In the genomic region with DNA sequence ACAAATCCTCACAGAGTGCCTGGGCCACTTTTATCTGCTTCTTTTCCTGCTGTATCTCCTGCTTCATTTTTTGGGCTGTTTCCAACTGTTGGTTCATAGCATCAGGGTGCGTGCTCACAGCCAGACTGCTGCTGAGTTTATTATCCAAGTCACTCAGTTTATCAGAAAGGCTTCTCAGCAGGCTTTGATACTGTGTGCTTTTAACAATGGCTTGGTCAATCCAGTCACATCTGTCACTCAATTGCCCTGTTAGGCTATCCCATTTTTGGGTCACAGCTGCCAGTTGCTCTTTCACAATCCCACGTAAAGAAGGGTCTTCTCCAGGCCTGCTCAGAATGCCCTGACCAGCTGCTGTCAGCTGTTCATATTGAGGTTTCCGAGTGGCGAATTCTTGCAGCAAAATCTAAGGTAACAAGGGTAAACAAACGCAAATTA, we compare ENCODE assay signal across 1 cellular context.
A peak's percentile ranks its signal among the peaks of the same experiment; 100 is the strongest.
TF ChIP-seq lines count a peak whose summit lies in the region.

No MANE protein-coding gene starts in this region.

TF ChIP-seq in HEK293, 187 proteins besides CTCF, POLR2A, EP300 and RAD21 (continued from another document and continues in another):
- TF ChIP-seq, protein P1, sequence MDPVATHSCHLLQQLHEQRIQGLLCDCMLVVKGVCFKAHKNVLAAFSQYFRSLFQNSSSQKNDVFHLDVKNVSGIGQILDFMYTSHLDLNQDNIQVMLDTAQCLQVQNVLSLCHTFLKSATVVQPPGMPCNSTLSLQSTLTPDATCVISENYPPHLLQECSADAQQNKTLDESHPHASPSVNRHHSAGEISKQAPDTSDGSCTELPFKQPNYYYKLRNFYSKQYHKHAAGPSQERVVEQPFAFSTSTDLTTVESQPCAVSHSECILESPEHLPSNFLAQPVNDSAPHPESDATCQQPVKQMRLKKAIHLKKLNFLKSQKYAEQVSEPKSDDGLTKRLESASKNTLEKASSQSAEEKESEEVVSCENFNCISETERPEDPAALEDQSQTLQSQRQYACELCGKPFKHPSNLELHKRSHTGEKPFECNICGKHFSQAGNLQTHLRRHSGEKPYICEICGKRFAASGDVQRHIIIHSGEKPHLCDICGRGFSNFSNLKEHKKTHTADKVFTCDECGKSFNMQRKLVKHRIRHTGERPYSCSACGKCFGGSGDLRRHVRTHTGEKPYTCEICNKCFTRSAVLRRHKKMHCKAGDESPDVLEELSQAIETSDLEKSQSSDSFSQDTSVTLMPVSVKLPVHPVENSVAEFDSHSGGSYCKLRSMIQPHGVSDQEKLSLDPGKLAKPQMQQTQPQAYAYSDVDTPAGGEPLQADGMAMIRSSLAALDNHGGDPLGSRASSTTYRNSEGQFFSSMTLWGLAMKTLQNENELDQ (tag by site-specific recombination; IDR thresholded peaks at IDR 0.05; ENCODE audit: low read depth), result no peak
- TF ChIP-seq, protein P2, sequence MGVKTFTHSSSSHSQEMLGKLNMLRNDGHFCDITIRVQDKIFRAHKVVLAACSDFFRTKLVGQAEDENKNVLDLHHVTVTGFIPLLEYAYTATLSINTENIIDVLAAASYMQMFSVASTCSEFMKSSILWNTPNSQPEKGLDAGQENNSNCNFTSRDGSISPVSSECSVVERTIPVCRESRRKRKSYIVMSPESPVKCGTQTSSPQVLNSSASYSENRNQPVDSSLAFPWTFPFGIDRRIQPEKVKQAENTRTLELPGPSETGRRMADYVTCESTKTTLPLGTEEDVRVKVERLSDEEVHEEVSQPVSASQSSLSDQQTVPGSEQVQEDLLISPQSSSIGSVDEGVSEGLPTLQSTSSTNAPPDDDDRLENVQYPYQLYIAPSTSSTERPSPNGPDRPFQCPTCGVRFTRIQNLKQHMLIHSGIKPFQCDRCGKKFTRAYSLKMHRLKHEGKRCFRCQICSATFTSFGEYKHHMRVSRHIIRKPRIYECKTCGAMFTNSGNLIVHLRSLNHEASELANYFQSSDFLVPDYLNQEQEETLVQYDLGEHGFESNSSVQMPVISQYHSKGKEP (tag by site-specific recombination; IDR thresholded peaks at IDR 0.05), result no peak
- TF ChIP-seq ZNF747 (tag by site-specific recombination; IDR thresholded peaks at IDR 0.05) (no peak), GFI1B (tag by site-specific recombination; IDR thresholded peaks at IDR 0.05) (no peak), ZNF157 (tag by site-specific recombination; IDR thresholded peaks at IDR 0.05) (no peak), YY1 (tag by site-specific recombination; IDR thresholded peaks at IDR 0.05) (no peak), ZNF843 (tag by site-specific recombination; IDR thresholded peaks at IDR 0.05) (peak; percentile 97), ZNF311 (tag by site-specific recombination; IDR thresholded peaks at IDR 0.05; ENCODE audit: borderline replicate concordance) (no peak), ZNF514 (tag by site-specific recombination; IDR thresholded peaks at IDR 0.05) (no peak), ZNF292 (tag by site-specific recombination; IDR thresholded peaks at IDR 0.05; ENCODE audit: borderline replicate concordance, low read depth) (no peak), ZNF416 (tag by site-specific recombination; IDR thresholded peaks at IDR 0.05) (no peak), MEIS1 (CRISPR knock-in tag; IDR thresholded peaks at IDR 0.05; ENCODE audit: borderline replicate concordance) (no peak), ZNF175 (tag by site-specific recombination; IDR thresholded peaks at IDR 0.05) (no peak), ZNF658 (tag by site-specific recombination; IDR thresholded peaks at IDR 0.05) (no peak), MYNN (tag by site-specific recombination; IDR thresholded peaks at IDR 0.05; ENCODE audit: borderline replicate concordance) (peak; percentile 63; the same call in 1 of the 2 replicates), ZNF48 (tag by site-specific recombination; IDR thresholded peaks at IDR 0.05) (no peak), FEZF1 (tag by site-specific recombination; IDR thresholded peaks at IDR 0.05) (peak; percentile 98), ZNF596 (tag by site-specific recombination; IDR thresholded peaks at IDR 0.05) (peak; percentile 72), ZSCAN23 (tag by site-specific recombination; IDR thresholded peaks at IDR 0.05) (peak; percentile 23; the same call in 1 of the 2 replicates), BCL11B (tag by site-specific recombination; IDR thresholded peaks at IDR 0.05; ENCODE audit: low read depth) (peak; percentile 89)
- TF ChIP-seq, protein P3, sequence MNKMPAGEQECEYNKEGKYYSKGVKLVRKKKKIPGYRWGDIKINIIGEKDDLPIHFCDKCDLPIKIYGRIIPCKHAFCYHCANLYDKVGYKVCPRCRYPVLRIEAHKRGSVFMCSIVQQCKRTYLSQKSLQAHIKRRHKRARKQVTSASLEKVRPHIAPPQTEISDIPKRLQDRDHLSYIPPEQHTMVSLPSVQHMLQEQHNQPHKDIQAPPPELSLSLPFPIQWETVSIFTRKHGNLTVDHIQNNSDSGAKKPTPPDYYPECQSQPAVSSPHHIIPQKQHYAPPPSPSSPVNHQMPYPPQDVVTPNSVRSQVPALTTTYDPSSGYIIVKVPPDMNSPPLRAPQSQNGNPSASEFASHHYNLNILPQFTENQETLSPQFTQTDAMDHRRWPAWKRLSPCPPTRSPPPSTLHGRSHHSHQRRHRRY (tag by site-specific recombination; IDR thresholded peaks at IDR 0.05), result no peak
- TF ChIP-seq, protein P4, sequence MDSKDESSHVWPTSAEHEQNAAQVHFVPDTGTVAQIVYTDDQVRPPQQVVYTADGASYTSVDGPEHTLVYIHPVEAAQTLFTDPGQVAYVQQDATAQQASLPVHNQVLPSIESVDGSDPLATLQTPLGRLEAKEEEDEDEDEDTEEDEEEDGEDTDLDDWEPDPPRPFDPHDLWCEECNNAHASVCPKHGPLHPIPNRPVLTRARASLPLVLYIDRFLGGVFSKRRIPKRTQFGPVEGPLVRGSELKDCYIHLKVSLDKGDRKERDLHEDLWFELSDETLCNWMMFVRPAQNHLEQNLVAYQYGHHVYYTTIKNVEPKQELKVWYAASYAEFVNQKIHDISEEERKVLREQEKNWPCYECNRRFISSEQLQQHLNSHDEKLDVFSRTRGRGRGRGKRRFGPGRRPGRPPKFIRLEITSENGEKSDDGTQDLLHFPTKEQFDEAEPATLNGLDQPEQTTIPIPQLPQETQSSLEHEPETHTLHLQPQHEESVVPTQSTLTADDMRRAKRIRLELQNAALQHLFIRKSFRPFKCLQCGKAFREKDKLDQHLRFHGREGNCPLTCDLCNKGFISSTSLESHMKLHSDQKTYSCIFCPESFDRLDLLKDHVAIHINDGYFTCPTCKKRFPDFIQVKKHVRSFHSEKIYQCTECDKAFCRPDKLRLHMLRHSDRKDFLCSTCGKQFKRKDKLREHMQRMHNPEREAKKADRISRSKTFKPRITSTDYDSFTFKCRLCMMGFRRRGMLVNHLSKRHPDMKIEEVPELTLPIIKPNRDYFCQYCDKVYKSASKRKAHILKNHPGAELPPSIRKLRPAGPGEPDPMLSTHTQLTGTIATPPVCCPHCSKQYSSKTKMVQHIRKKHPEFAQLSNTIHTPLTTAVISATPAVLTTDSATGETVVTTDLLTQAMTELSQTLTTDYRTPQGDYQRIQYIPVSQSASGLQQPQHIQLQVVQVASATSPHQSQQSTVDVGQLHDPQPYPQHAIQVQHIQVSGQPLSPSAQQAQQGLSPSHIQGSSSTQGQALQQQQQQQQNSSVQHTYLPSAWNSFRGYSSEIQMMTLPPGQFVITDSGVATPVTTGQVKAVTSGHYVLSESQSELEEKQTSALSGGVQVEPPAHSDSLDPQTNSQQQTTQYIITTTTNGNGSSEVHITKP (tag by site-specific recombination; IDR thresholded peaks at IDR 0.05), result peak; percentile 77
- TF ChIP-seq, protein P5, sequence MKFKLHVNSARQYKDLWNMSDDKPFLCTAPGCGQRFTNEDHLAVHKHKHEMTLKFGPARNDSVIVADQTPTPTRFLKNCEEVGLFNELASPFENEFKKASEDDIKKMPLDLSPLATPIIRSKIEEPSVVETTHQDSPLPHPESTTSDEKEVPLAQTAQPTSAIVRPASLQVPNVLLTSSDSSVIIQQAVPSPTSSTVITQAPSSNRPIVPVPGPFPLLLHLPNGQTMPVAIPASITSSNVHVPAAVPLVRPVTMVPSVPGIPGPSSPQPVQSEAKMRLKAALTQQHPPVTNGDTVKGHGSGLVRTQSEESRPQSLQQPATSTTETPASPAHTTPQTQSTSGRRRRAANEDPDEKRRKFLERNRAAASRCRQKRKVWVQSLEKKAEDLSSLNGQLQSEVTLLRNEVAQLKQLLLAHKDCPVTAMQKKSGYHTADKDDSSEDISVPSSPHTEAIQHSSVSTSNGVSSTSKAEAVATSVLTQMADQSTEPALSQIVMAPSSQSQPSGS (tag by site-specific recombination; IDR thresholded peaks at IDR 0.05; ENCODE audit: low read depth), result no peak
- TF ChIP-seq, protein P6, sequence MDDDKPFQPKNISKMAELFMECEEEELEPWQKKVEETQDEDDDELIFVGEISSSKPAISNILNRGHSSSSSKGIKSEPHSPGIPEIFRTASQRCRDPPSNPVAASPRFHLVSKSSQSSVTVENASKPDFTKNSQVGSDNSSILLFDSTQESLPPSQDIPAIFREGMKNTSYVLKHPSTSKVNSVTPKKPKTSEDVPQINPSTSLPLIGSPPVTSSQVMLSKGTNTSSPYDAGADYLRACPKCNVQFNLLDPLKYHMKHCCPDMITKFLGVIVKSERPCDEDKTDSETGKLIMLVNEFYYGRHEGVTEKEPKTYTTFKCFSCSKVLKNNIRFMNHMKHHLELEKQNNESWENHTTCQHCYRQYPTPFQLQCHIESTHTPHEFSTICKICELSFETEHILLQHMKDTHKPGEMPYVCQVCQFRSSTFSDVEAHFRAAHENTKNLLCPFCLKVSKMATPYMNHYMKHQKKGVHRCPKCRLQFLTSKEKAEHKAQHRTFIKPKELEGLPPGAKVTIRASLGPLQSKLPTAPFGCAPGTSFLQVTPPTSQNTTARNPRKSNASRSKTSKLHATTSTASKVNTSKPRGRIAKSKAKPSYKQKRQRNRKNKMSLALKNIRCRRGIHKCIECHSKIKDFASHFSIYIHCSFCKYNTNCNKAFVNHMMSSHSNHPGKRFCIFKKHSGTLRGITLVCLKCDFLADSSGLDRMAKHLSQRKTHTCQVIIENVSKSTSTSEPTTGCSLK (tag by site-specific recombination; IDR thresholded peaks at IDR 0.05), result no peak
- TF ChIP-seq, protein P7, sequence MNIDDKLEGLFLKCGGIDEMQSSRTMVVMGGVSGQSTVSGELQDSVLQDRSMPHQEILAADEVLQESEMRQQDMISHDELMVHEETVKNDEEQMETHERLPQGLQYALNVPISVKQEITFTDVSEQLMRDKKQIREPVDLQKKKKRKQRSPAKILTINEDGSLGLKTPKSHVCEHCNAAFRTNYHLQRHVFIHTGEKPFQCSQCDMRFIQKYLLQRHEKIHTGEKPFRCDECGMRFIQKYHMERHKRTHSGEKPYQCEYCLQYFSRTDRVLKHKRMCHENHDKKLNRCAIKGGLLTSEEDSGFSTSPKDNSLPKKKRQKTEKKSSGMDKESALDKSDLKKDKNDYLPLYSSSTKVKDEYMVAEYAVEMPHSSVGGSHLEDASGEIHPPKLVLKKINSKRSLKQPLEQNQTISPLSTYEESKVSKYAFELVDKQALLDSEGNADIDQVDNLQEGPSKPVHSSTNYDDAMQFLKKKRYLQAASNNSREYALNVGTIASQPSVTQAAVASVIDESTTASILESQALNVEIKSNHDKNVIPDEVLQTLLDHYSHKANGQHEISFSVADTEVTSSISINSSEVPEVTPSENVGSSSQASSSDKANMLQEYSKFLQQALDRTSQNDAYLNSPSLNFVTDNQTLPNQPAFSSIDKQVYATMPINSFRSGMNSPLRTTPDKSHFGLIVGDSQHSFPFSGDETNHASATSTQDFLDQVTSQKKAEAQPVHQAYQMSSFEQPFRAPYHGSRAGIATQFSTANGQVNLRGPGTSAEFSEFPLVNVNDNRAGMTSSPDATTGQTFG (tag by site-specific recombination; IDR thresholded peaks at IDR 0.05; ENCODE audit: borderline replicate concordance), result no peak
- TF ChIP-seq, protein P8, sequence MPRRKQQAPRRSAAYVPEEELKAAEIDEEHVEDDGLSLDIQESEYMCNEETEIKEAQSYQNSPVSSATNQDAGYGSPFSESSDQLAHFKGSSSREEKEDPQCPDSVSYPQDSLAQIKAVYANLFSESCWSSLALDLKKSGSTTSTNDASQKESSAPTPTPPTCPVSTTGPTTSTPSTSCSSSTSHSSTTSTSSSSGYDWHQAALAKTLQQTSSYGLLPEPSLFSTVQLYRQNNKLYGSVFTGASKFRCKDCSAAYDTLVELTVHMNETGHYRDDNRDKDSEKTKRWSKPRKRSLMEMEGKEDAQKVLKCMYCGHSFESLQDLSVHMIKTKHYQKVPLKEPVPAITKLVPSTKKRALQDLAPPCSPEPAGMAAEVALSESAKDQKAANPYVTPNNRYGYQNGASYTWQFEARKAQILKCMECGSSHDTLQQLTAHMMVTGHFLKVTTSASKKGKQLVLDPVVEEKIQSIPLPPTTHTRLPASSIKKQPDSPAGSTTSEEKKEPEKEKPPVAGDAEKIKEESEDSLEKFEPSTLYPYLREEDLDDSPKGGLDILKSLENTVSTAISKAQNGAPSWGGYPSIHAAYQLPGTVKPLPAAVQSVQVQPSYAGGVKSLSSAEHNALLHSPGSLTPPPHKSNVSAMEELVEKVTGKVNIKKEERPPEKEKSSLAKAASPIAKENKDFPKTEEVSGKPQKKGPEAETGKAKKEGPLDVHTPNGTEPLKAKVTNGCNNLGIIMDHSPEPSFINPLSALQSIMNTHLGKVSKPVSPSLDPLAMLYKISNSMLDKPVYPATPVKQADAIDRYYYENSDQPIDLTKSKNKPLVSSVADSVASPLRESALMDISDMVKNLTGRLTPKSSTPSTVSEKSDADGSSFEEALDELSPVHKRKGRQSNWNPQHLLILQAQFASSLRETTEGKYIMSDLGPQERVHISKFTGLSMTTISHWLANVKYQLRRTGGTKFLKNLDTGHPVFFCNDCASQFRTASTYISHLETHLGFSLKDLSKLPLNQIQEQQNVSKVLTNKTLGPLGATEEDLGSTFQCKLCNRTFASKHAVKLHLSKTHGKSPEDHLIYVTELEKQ (tag by site-specific recombination; IDR thresholded peaks at IDR 0.05; ENCODE audit: borderline replicate concordance), result peak; percentile 59; the same call in 1 of the 2 replicates
- TF ChIP-seq, protein P9, sequence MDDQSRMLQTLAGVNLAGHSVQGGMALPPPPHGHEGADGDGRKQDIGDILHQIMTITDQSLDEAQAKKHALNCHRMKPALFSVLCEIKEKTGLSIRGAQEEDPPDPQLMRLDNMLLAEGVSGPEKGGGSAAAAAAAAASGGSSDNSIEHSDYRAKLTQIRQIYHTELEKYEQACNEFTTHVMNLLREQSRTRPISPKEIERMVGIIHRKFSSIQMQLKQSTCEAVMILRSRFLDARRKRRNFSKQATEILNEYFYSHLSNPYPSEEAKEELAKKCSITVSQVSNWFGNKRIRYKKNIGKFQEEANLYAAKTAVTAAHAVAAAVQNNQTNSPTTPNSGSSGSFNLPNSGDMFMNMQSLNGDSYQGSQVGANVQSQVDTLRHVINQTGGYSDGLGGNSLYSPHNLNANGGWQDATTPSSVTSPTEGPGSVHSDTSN (CRISPR knock-in tag; IDR thresholded peaks at IDR 0.05), result no peak
- TF ChIP-seq, protein P10, sequence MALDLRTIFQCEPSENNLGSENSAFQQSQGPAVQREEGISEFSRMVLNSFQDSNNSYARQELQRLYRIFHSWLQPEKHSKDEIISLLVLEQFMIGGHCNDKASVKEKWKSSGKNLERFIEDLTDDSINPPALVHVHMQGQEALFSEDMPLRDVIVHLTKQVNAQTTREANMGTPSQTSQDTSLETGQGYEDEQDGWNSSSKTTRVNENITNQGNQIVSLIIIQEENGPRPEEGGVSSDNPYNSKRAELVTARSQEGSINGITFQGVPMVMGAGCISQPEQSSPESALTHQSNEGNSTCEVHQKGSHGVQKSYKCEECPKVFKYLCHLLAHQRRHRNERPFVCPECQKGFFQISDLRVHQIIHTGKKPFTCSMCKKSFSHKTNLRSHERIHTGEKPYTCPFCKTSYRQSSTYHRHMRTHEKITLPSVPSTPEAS (tag by site-specific recombination; IDR thresholded peaks at IDR 0.05), result peak; percentile 20; the same call in 1 of the 2 replicates
